Comparison of ENCODE assay signal across 8 cellular contexts in genomic region chr10:114470956-114471905, GRCh38.
DNase-seq lines count a peak whose midpoint lies in the region; ATAC-seq and TF ChIP-seq lines count a peak whose summit lies in the region.

No MANE protein-coding gene starts in this region.

- H3K4me1 ChIP-seq in parathyroid adenoma = no peaks in the 10 kb centered on the region
- peaks cover 0 to 4% (median 4%) of the 10 kb centered on the region in 4 donors for H3K4me1 ChIP-seq in upper lobe of left lung

- POLR2A ChIA-PET in RWPE1 (lab: Yijun Ruan, JAX; ENCODE audit: low non-redundant PET) = no interaction called here

- TF ChIP-seq CTCF in RWPE1 (conservative IDR thresholded peaks at IDR 0.05; ENCODE audit: low read depth) (peak; percentile 84), parathyroid adenoma (IDR thresholded peaks at IDR 0.05) (peak; percentile 91), upper lobe of left lung (IDR thresholded peaks at IDR 0.05) (peak; percentile 63 to 91 (median 82))

- 35 to 36% methylated on average over 11 of the region's 11 CpGs for WGBS in upper lobe of left lung, 2 donors

- H3K27me3 ChIP-seq in parathyroid adenoma (ENCODE audit: control insufficient read depth, insufficient read depth, low read length) = no peaks in the 10 kb centered on the region
- H3K27me3 ChIP-seq in upper lobe of left lung = no peaks in the 10 kb centered on the region

- H3K27ac ChIP-seq in RWPE1 (no peak overlapping the region), parathyroid adenoma (no peak overlapping the region), upper lobe of left lung (peak overlapping the region in 1 of 4 donors; percentile 48)

- in situ Hi-C loops in G401 (cut with HindIII; ENCODE audit: low sequenced_read_pairs) = no loop called here

- H3K4me2 ChIP-seq in parathyroid adenoma (ENCODE audit: low read length) = no peak overlapping the region

- no peak for TF ChIP-seq EP300 in upper lobe of left lung (IDR thresholded peaks at IDR 0.05)

- H3K9me3 ChIP-seq in parathyroid adenoma (ENCODE audit: control insufficient read depth, low read length) (no peaks in the 10 kb centered on the region), upper lobe of left lung (no peaks in the 10 kb centered on the region)

- H3K36me3 ChIP-seq in parathyroid adenoma (ENCODE audit: control insufficient read depth, insufficient read depth, low read length) (no peaks in the 10 kb centered on the region), upper lobe of left lung (peaks cover 0 to 22% (median 1%) of the 10 kb centered on the region in 4 donors)

- no peak overlapping the region for H3K4me3 ChIP-seq in Jurkat, Clone E6-1 (ENCODE audit: low read length)
- no peak overlapping the region for H3K4me3 ChIP-seq in parathyroid adenoma (ENCODE audit: low read depth, low read length)
- no peak overlapping the region for H3K4me3 ChIP-seq in upper lobe of left lung

- H3K79me2 ChIP-seq in parathyroid adenoma = no peaks in the 10 kb centered on the region

- ATAC-seq in GM21717 (IDR thresholded peaks at IDR 0.05; ENCODE audit: unreplicated experiment) = peak; percentile 94
- ATAC-seq in upper lobe of left lung (ENCODE audit: low FRiP score in 2 of 2) = peak; percentile 79 to 90

- H2AFZ ChIP-seq in parathyroid adenoma = no peak overlapping the region

- no peak for TF ChIP-seq POLR2A in upper lobe of left lung (IDR thresholded peaks at IDR 0.05)

- H3K9ac ChIP-seq in parathyroid adenoma = no peak overlapping the region

- CTCF ChIA-PET in RWPE1 (lab: Yijun Ruan, JAX) = interaction anchor here (0.5 to 1.6 kb wide), 29 partner anchors 10 to 545 kb away, joined by 3 to 14 read pairs (median 4); partner anchors contain the start of gene FHIP2A

- DNase-seq in G401 (ENCODE audit: low spot score) (peak; percentile 90), RWPE1 (ENCODE audit: low spot score) (peak; percentile 74), foreskin melanocyte (peak; percentile 25), upper lobe of left lung (peak in 1 of 2 donors; percentile 69)
- DNase-seq in Jurkat, Clone E6-1 (ENCODE audit: low read depth, low spot score) = peak; percentile 85
- DNase-seq in activated gamma-delta T cell treated with anti-CD3 and anti-CD28 coated beads, Interleukin-2, amount 50 U/mL, for 16 hours (ENCODE audit: low read depth) = peak; percentile 46
